1 cellular context compared by ENCODE assay signal in genomic region chr5:155735388-155735787, GRCh38.
TF ChIP-seq lines count a peak whose summit lies in the region.

No MANE protein-coding gene starts in this region.

TF ChIP-seq in H1, 55 proteins besides CTCF, POLR2A, EP300 and RAD21:
- TF ChIP-seq NANOG (IDR thresholded peaks at IDR 0.05; ENCODE audit: insufficient read depth, low read depth, low read length, poor library complexity, severe bottlenecking) (peak; percentile 52), CREB1 (IDR thresholded peaks at IDR 0.05) (no peak), SUZ12 (IDR thresholded peaks at IDR 0.05; ENCODE audit: low read length) (no peak), ATF3 (IDR thresholded peaks at IDR 0.05; ENCODE audit: insufficient read depth, low read depth, low read length) (no peak), NRF1 (IDR thresholded peaks at IDR 0.05; ENCODE audit: low read depth, low read length) (no peak), SP4 (IDR thresholded peaks at IDR 0.05; ENCODE audit: low read length) (no peak), MAX (IDR thresholded peaks at IDR 0.05) (peak; percentile 35; the same call in 1 of the 2 replicates), HDAC6 (IDR thresholded peaks at IDR 0.05; ENCODE audit: low read depth, low read length) (no peak)
- TF ChIP-seq, protein P1, sequence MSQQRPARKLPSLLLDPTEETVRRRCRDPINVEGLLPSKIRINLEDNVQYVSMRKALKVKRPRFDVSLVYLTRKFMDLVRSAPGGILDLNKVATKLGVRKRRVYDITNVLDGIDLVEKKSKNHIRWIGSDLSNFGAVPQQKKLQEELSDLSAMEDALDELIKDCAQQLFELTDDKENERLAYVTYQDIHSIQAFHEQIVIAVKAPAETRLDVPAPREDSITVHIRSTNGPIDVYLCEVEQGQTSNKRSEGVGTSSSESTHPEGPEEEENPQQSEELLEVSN (IDR thresholded peaks at IDR 0.05) = 0 out of 2 replicates have a peak, but pooled peaks have one; percentile 16
